ENCODE assay signal across 10 cellular contexts in genomic region chr5:96439477-96440184, GRCh38. TPM values are rescaled to one million over a fixed set of nuclear protein-coding genes. Genes with fewer than 3 reads are reported as not detected.
DNase-seq lines count a peak whose midpoint lies in the region; ATAC-seq and TF ChIP-seq lines count a peak whose summit lies in the region.
"Had no signal": no experiment of that assay in that cellular context is flagged by ENCODE, and none has a peak within 500 bp of the region (broad histone marks: within the 10 kb centered on the region; RNA-seq: fewer than 3 reads in every experiment).

No MANE protein-coding gene starts in this region.

- CTCF ChIA-PET in activated CD4-positive, alpha-beta T cell treated with anti-CD3 and anti-CD28 coated beads, Interleukin-2, amount 10 ng/mL, durations not matched to agents 7 days and 5 days (lab: Charles Lee): interaction anchor here (0.7 kb wide), 2 partner anchors 379 to 559 kb away, joined by 3 to 5 read pairs; no protein-coding TSS in a partner anchor

- no peaks in the 10 kb centered on the region for H3K9me3 Mint-ChIP-seq in activated CD4-positive, alpha-beta T cell treated with anti-CD3 and anti-CD28 coated beads, Interleukin-2, amount 10 ng/mL, durations not matched to agents 7 days and 5 days

- H3K36me3 Mint-ChIP-seq in activated CD4-positive, alpha-beta T cell treated with anti-CD3 and anti-CD28 coated beads, Interleukin-2, amount 10 ng/mL, durations not matched to agents 7 days and 5 days (ENCODE audit: low read depth): no peaks in the 10 kb centered on the region

- peak; percentile 13 for DNase-seq in fibroblast of the aortic adventitia (ENCODE audit: low read depth)
- DNase-seq in foreskin melanocyte: no peak
- DNase-seq in activated T-cell treated with anti-CD3 and anti-CD28 coated beads, Interleukin-2, amount 50 U/mL, for 1 hour: no peak
- no peak for DNase-seq in KBM-7
- DNase-seq in activated CD4-positive, alpha-beta T cell treated with anti-CD3 and anti-CD28 coated beads, Interleukin-2, amount 10 ng/mL, durations not matched to agents 7 days and 5 days: no peak
- DNase-seq: stimulated activated CD4-positive, alpha-beta T cell treated with anti-CD3 and anti-CD28 coated beads, Interleukin-4, amount 100 ng/mL, for 1 hour had no signal

- POLR2A ChIA-PET in activated CD4-positive, alpha-beta T cell treated with anti-CD3 and anti-CD28 coated beads, Interleukin-2, amount 10 ng/mL, durations not matched to agents 7 days and 5 days (lab: Charles Lee): no interaction called here

- no peak overlapping the region for H3K4me3 ChIP-seq in fibroblast of the aortic adventitia (ENCODE audit: low read depth, low read length)
- H3K4me3 ChIP-seq: SK-N-MC had no signal

- no peak overlapping the region for H3K4me3 Mint-ChIP-seq in activated CD4-positive, alpha-beta T cell treated with anti-CD3 and anti-CD28 coated beads, Interleukin-2, amount 10 ng/mL, durations not matched to agents 7 days and 5 days

- peak; percentile 14 for TF ChIP-seq CTCF in fibroblast of the aortic adventitia (IDR thresholded peaks at IDR 0.05; ENCODE audit: insufficient read depth, low read length)

- H3K27me3 Mint-ChIP-seq in activated CD4-positive, alpha-beta T cell treated with anti-CD3 and anti-CD28 coated beads, Interleukin-2, amount 10 ng/mL, durations not matched to agents 7 days and 5 days: peaks cover 57% of the 10 kb centered on the region

- ATAC-seq in GM18511 (IDR thresholded peaks at IDR 0.05; ENCODE audit: unreplicated experiment): peak; percentile 96
- peak; percentile 96 for ATAC-seq in GM21737 (IDR thresholded peaks at IDR 0.05; ENCODE audit: unreplicated experiment)
- ATAC-seq in HG03521 (IDR thresholded peaks at IDR 0.05; ENCODE audit: unreplicated experiment): peak; percentile 88

- peaks cover 12% of the 10 kb centered on the region for H3K4me1 Mint-ChIP-seq in activated CD4-positive, alpha-beta T cell treated with anti-CD3 and anti-CD28 coated beads, Interleukin-2, amount 10 ng/mL, durations not matched to agents 7 days and 5 days

- no peak overlapping the region for H3K27ac Mint-ChIP-seq in activated CD4-positive, alpha-beta T cell treated with anti-CD3 and anti-CD28 coated beads, Interleukin-2, amount 10 ng/mL, durations not matched to agents 7 days and 5 days

- in situ Hi-C loops in KBM-7 (cut with MboI; ENCODE audit: low pct_unique_long_range_greater_than_20kb, low sequenced_read_pairs): no loop called here

RNA-seq across cellular contexts. Expression of gene PCSK1, which starts 6.6 kb away (rescaled TPM):
- total RNA-seq in fibroblast of the aortic adventitia (ENCODE audit: low replicate concordance): 0.45 and 1.5 TPM in 2 replicates
- total RNA-seq in activated CD4-positive, alpha-beta T cell treated with anti-CD3 and anti-CD28 coated beads, Interleukin-2, amount 10 ng/mL, durations not matched to agents 7 days and 5 days: not detected
